ENCODE assay signal across 11 cellular contexts in genomic region chr9:115649991-115650472, GRCh38.
DNase-seq lines count a peak whose midpoint lies in the region; ATAC-seq and TF ChIP-seq lines count a peak whose summit lies in the region.
"Had no signal": no experiment of that assay in that cellular context is flagged by ENCODE, and none has a peak within 500 bp of the region (broad histone marks: within the 10 kb centered on the region; RNA-seq: fewer than 3 reads in every experiment).

No MANE protein-coding gene starts in this region.

- H2AFZ ChIP-seq in parathyroid adenoma = no peak overlapping the region

- no peaks in the 10 kb centered on the region for H3K79me2 ChIP-seq in parathyroid adenoma

- intact Hi-C loops in left cardiac atrium (cut with DNase I) = no loop called here

- H3K9me3 ChIP-seq in parathyroid adenoma (ENCODE audit: control insufficient read depth, low read length) = no peaks in the 10 kb centered on the region
- H3K9me3 ChIP-seq: BLaER1 had no signal

- H3K9ac ChIP-seq in parathyroid adenoma = no peak overlapping the region
- H3K9ac ChIP-seq: BLaER1 had no signal

- no peak overlapping the region for H3K4me2 ChIP-seq in parathyroid adenoma (ENCODE audit: low read length)
- H3K4me2 ChIP-seq: BLaER1 had no signal

- H3K4me3 ChIP-seq in parathyroid adenoma (ENCODE audit: low read depth, low read length) = no peak overlapping the region
- H3K4me3 ChIP-seq: BLaER1 had no signal

- peak; percentile 52 for DNase-seq in AG08396 (ENCODE audit: low spot score)
- DNase-seq in anterior cingulate cortex (lab: John Stamatoyannopoulos, UW) = peak in 46 of 58 donors; percentile 5 to 86 (median 44)
- DNase-seq in left cardiac atrium = peak; percentile 75
- DNase-seq in stimulated activated CD8-positive, alpha-beta memory T cell treated with anti-CD3 and anti-CD28 coated beads, Interleukin-4, amount 100 ng/mL, for 48 hours = no peak
- no peak for DNase-seq in stimulated activated CD4-positive, alpha-beta T cell treated with anti-CD3 and anti-CD28 coated beads, Interleukin-4, amount 100 ng/mL, for 24 hours
- DNase-seq in AG08395 (ENCODE audit: low spot score) = no peak
- DNase-seq: activated naive CD8-positive, alpha-beta T cell treated with anti-CD3 and anti-CD28 coated beads for 36 hours; NCI-H1105 had no signal

- peak overlapping the region; percentile 36 for H3K27ac ChIP-seq in parathyroid adenoma
- H3K27ac ChIP-seq: BLaER1 had no signal

- TF ChIP-seq CTCF in parathyroid adenoma (IDR thresholded peaks at IDR 0.05) = no peak

- no peaks in the 10 kb centered on the region for H3K36me3 ChIP-seq in parathyroid adenoma (ENCODE audit: control insufficient read depth, insufficient read depth, low read length)
- H3K36me3 ChIP-seq: BLaER1 had no signal

- peak; percentile 95 to 96 for ATAC-seq in left cardiac atrium
- no peak for ATAC-seq in GM19463 (IDR thresholded peaks at IDR 0.05; ENCODE audit: unreplicated experiment)

- no peaks in the 10 kb centered on the region for H3K27me3 ChIP-seq in parathyroid adenoma (ENCODE audit: control insufficient read depth, insufficient read depth, low read length)
- H3K27me3 ChIP-seq: BLaER1 had no signal

- no peaks in the 10 kb centered on the region for H3K4me1 ChIP-seq in parathyroid adenoma
- H3K4me1 ChIP-seq: BLaER1 had no signal

Comparison
In these comparisons a context has a peak if more than half of its experiments do, and no peak if none do; other contexts are left out.
1. DNase-seq: peak in AG08396 (single experiment), anterior cingulate cortex (46 of 58) and left cardiac atrium (single experiment); none in stimulated activated CD8-positive, alpha-beta memory T cell treated with anti-CD3 and anti-CD28 coated beads, Interleukin-4, amount 100 ng/mL, for 48 hours (single experiment), stimulated activated CD4-positive, alpha-beta T cell treated with anti-CD3 and anti-CD28 coated beads, Interleukin-4, amount 100 ng/mL, for 24 hours (single experiment) and AG08395 (single experiment).